22 cellular contexts compared by ENCODE assay signal in the genomic region with DNA sequence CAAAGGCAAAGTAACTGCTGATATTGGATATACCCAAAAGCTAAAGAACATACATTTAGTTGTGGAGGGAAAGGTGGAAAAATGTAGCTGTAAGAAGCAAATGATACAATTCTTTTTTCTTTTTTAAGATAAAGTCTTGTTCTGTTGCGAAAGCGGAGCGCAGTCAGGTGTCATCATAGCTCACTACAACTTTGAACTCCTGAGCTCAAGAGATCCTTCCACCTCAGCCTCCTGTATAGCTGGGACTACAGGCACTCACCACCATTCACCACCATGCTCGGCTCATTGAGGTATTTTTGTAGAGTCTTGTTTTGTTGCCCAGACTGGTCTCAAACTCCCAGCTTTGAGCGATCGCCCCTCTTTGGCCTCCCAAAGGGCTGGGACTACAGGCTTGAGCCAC.
"Had no signal": no experiment of that assay in that cellular context is flagged by ENCODE, and none has a peak within 500 bp of the region (broad histone marks: within the 10 kb centered on the region; RNA-seq: fewer than 3 reads in every experiment).

No MANE protein-coding gene starts in this region.

- H3K27ac ChIP-seq: brain microvascular endothelial cell, esophagus muscularis mucosa, hepatocyte, lower lobe of right lung, stomach, thyroid gland, upper lobe of right lung had no signal

- FAIRE-seq: keratinocyte had no signal

- H3K4me1 ChIP-seq: lower lobe of right lung had no signal

- H3K36me3 ChIP-seq: brain microvascular endothelial cell, esophagus muscularis mucosa, lower lobe of right lung, stomach, thyroid gland, upper lobe of right lung had no signal

- H3K27me3 ChIP-seq: brain microvascular endothelial cell, esophagus muscularis mucosa, hepatocyte, stomach, thyroid gland, upper lobe of right lung had no signal

- H3K4me3 ChIP-seq: esophagus muscularis mucosa, hepatocyte, lower lobe of right lung, mucosa of descending colon, stomach, thyroid gland, upper lobe of right lung had no signal

- DNase-seq: activated CD4-positive, alpha-beta T cell treated with anti-CD3 and anti-CD28 coated beads for 4 hours; activated CD4-positive, alpha-beta T cell treated with anti-CD3 and anti-CD28 coated beads, Interleukin-2, amount 50 U/mL, for 4 hours; activated naive CD4-positive, alpha-beta T cell treated with Interleukin-2 at 50 U/mL for 16 hours; activated T-cell treated with anti-CD3 and anti-CD28 coated beads for 4 hours; activated T-cell treated with anti-CD3 and anti-CD28 coated beads, Interleukin-2, amount 50 U/mL, for 72 hours; aorta; brain microvascular endothelial cell; caudate nucleus; foreskin melanocyte; lower lobe of right lung; mesendoderm; mucosa of descending colon; stimulated activated CD4-positive, alpha-beta T cell treated with anti-CD3 and anti-CD28 coated beads, Interleukin-15, amount 100 ng/mL, for 24 hours; stimulated activated CD4-positive, alpha-beta T cell treated with anti-CD3 and anti-CD28 coated beads, Interleukin-2, amount 100 ng/mL, for 24 hours; stimulated activated naive B cell treated with anti-CD40 and anti-IgM and Interleukin-4, amounts not matched to agents 10 μg/mL and 1 μg/mL and 100 μg/mL, for 72 hours; stomach; thyroid gland; upper lobe of right lung had no signal

- H3K9me3 ChIP-seq: esophagus muscularis mucosa, lower lobe of right lung, mucosa of descending colon, stomach, thyroid gland, upper lobe of right lung had no signal

- ATAC-seq: activated T-cell treated with anti-CD3 and anti-CD28 coated beads, Interleukin-2, amount 50 U/mL, for 72 hours; lower lobe of right lung; natural killer cell treated with Interleukin-12 subunit alpha and Interleukin-12 subunit beta and Interleukin-15 and Interleukin-18, amount 100 ng/mL, for 72 hours; stimulated activated naive B cell treated with anti-CD40 and anti-IgM and Interleukin-4, amounts not matched to agents 10 μg/mL and 1 μg/mL and 100 μg/mL, for 72 hours; upper lobe of right lung had no signal
